Comparison of ENCODE assay signal across 8 cellular contexts in genomic region chr17:4806420-4806769, GRCh38. TPM values are rescaled to one million over a fixed set of nuclear protein-coding genes. Genes with fewer than 3 reads are reported as not detected.
DNase-seq lines count a peak whose midpoint lies in the region; ATAC-seq and TF ChIP-seq lines count a peak whose summit lies in the region.

No MANE protein-coding gene starts in this region.

- WGBS in sigmoid colon, 2 donors = 1 to 5% methylated on average over 14 of the region's 14 CpGs

- H3K4me3 ChIP-seq in fibroblast of villous mesenchyme (ENCODE audit: low read depth, low read length) (peak overlapping the region; percentile 72), sigmoid colon (peak overlapping the region; percentile 17 to 94 (median 77))

- peaks cover 0 to 27% (median 20%) of the 10 kb centered on the region in 4 donors for H3K4me1 ChIP-seq in sigmoid colon

- peak overlapping the region; percentile 78 to 85 (median 82) for H3K27ac ChIP-seq in sigmoid colon

- TF ChIP-seq CTCF in fibroblast of villous mesenchyme (IDR thresholded peaks at IDR 0.05; ENCODE audit: insufficient read depth, low read depth, low read length) = no peak
- no peak for TF ChIP-seq CTCF in sigmoid colon (IDR thresholded peaks at IDR 0.05)

- no peak for TF ChIP-seq POLR2A in sigmoid colon (IDR thresholded peaks at IDR 0.05)

- peak; percentile 43 for DNase-seq in NCI-H510A treated with DMSO at 0.1 percent for 48 hours (lab: John Stamatoyannopoulos, UW)
- DNase-seq in NCI-H510A (lab: John Stamatoyannopoulos, UW) = no peak
- DNase-seq in RPMI8226 = peak; percentile 19
- DNase-seq in fibroblast of villous mesenchyme (ENCODE audit: low read depth) = no peak
- no peak for DNase-seq in sigmoid colon
- no peak for DNase-seq in SIG-M5 treated with dmso at 0.1 percent for 504 hours (lab: John Stamatoyannopoulos, UW; ENCODE audit: unreplicated experiment)
- no peak for DNase-seq in SHP77 treated with DMSO at 0.1 percent for 48 hours (lab: John Stamatoyannopoulos, UW)

- no peaks in the 10 kb centered on the region for H3K9me3 ChIP-seq in sigmoid colon

- intact Hi-C loops in sigmoid colon (cut with DNase I) = loop anchor here (5.0 kb wide), 1 partner anchor 81 kb away; no protein-coding TSS in a partner anchor

- H3K27me3 ChIP-seq in sigmoid colon = no peaks in the 10 kb centered on the region

- peaks cover 0 to 18% (median 0%) of the 10 kb centered on the region in 4 donors for H3K36me3 ChIP-seq in sigmoid colon

- no peak for ATAC-seq in GM21723 (IDR thresholded peaks at IDR 0.05; ENCODE audit: unreplicated experiment)

- TF ChIP-seq EP300 in sigmoid colon (IDR thresholded peaks at IDR 0.05) = no peak

RNA-seq across cellular contexts. Expression of gene PLD2, which starts 0.6 kb away (rescaled TPM):
- total RNA-seq in fibroblast of villous mesenchyme (11.7 and 13.9 TPM in 2 replicates), sigmoid colon (10 to 100 TPM in 3 of 4 donors, 1 to 10 TPM in 1; 9.3 to 20.5 (median 12.3) TPM)
- polyA plus RNA-seq in sigmoid colon = 10 to 100 TPM in 1 of 3 donors, 1 to 10 TPM in 2; 6.0 to 18.0 (median 7.9) TPM

RNA-seq across cellular contexts. Expression of gene PSMB6, which starts 10.4 kb away (rescaled TPM):
- total RNA-seq in fibroblast of villous mesenchyme (149 and 157 TPM in 2 replicates), sigmoid colon (100 to 1,000 TPM; 153 to 242 (median 192) TPM)
- 100 to 1,000 TPM; 172 to 213 (median 201) TPM for polyA plus RNA-seq in sigmoid colon

RNA-seq across cellular contexts. Expression of gene GLTPD2, which starts 17.6 kb away (rescaled TPM):
- total RNA-seq in fibroblast of villous mesenchyme (not detected in 2 replicates), sigmoid colon (not detected)
- 1 to 10 TPM in 1 of 3 donors, under 1 TPM in 1, not detected in 1; 0.06 to 1.6 TPM for polyA plus RNA-seq in sigmoid colon

RNA-seq across cellular contexts. Expression of gene VMO1, which starts 20.2 kb away (rescaled TPM):
- total RNA-seq in fibroblast of villous mesenchyme = 0.64 TPM in 1 of 2 replicates, not detected in the other
- total RNA-seq in sigmoid colon = 1 to 10 TPM in 3 of 4 donors, not detected in 1; 1.1 to 6.4 (median 4.1) TPM
- polyA plus RNA-seq in sigmoid colon = 1 to 10 TPM in 2 of 3 donors, not detected in 1; 2.2 to 4.4 TPM

Comparison
In these comparisons a context has a peak if more than half of its experiments do, and no peak if none do; other contexts are left out.
1. DNase-seq: peak in NCI-H510A treated with DMSO at 0.1 percent for 48 hours (single experiment) and RPMI8226 (single experiment); none in NCI-H510A (single experiment), fibroblast of villous mesenchyme (single experiment), sigmoid colon (single experiment), SIG-M5 treated with dmso at 0.1 percent for 504 hours (single experiment) and SHP77 treated with DMSO at 0.1 percent for 48 hours (single experiment).